In genomic region chr2:240799183-240799740, GRCh38 we compare ENCODE assay signal across 15 cellular contexts. TPM values are rescaled to one million over a fixed set of nuclear protein-coding genes. Genes with fewer than 3 reads are reported as not detected.
"Had no signal": no experiment of that assay in that cellular context is flagged by ENCODE, and none has a peak within 500 bp of the region (broad histone marks: within the 10 kb centered on the region; RNA-seq: fewer than 3 reads in every experiment).

No MANE protein-coding gene starts in this region.

- H3K4me3 ChIP-seq: hepatocyte, SK-N-MC, testis, uterus had no signal

- H3K9me3 Mint-ChIP-seq: activated naive CD8-positive, alpha-beta T cell treated with anti-CD3 and anti-CD28 coated beads, Interleukin-2, amount 50 U/mL, for 24 hours; stimulated activated naive CD8-positive, alpha-beta T cell treated with anti-CD3 and anti-CD28 coated beads, Interleukin-15, Interleukin-2, amounts not matched to agents 100 ng/mL and 50 ng/mL, for 24 hours had no signal

- H3K27ac Mint-ChIP-seq: activated B cell treated with CpG ODN at 0.5 μM for 24 hours; activated CD8-positive, alpha-beta memory T cell treated with anti-CD3 and anti-CD28 coated beads, Interleukin-2, amount 10 ng/mL, durations not matched to agents 7 days and 5 days; activated naive CD8-positive, alpha-beta T cell treated with anti-CD3 and anti-CD28 coated beads, Interleukin-2, amount 50 U/mL, for 24 hours; naive B cell; stimulated activated naive CD8-positive, alpha-beta T cell treated with anti-CD3 and anti-CD28 coated beads, Interleukin-15, Interleukin-2, amounts not matched to agents 100 ng/mL and 50 ng/mL, for 24 hours had no signal

- H2AFZ ChIP-seq: hepatocyte had no signal

- H3K79me2 ChIP-seq: hepatocyte had no signal

- H3K4me2 ChIP-seq: hepatocyte had no signal

- ATAC-seq: activated CD8-positive, alpha-beta memory T cell treated with anti-CD3 and anti-CD28 coated beads, Interleukin-2, amount 10 ng/mL, durations not matched to agents 7 days and 5 days; activated naive CD8-positive, alpha-beta T cell treated with anti-CD3 and anti-CD28 coated beads, Interleukin-2, amount 50 U/mL, for 24 hours had no signal

- H3K4me1 Mint-ChIP-seq: activated CD8-positive, alpha-beta memory T cell treated with anti-CD3 and anti-CD28 coated beads, Interleukin-2, amount 10 ng/mL, durations not matched to agents 7 days and 5 days; activated naive CD8-positive, alpha-beta T cell treated with anti-CD3 and anti-CD28 coated beads, Interleukin-2, amount 50 U/mL, for 24 hours; naive B cell had no signal

- H3K9me3 ChIP-seq: testis, uterus had no signal

- H3K4me3 Mint-ChIP-seq: activated B cell treated with CpG ODN at 0.5 μM for 24 hours; activated CD8-positive, alpha-beta memory T cell treated with anti-CD3 and anti-CD28 coated beads, Interleukin-2, amount 10 ng/mL, durations not matched to agents 7 days and 5 days; activated naive CD8-positive, alpha-beta T cell treated with anti-CD3 and anti-CD28 coated beads, Interleukin-2, amount 50 U/mL, for 24 hours; stimulated activated naive CD8-positive, alpha-beta T cell treated with anti-CD3 and anti-CD28 coated beads, Interleukin-15, Interleukin-2, amounts not matched to agents 100 ng/mL and 50 ng/mL, for 24 hours had no signal

- H3K27ac ChIP-seq: hepatocyte, SK-N-MC, testis, uterus had no signal

- H3K36me3 ChIP-seq: uterus had no signal

- H3K36me3 Mint-ChIP-seq: activated CD8-positive, alpha-beta memory T cell treated with anti-CD3 and anti-CD28 coated beads, Interleukin-2, amount 10 ng/mL, durations not matched to agents 7 days and 5 days; naive B cell had no signal

- DNase-seq: activated B cell treated with CpG ODN at 0.5 μM for 24 hours; activated CD4-positive, alpha-beta T cell treated with anti-CD3 and anti-CD28 coated beads, Interleukin-2, amount 50 U/mL, for 48 hours; activated CD8-positive, alpha-beta memory T cell treated with anti-CD3 and anti-CD28 coated beads, Interleukin-2, amount 10 ng/mL, durations not matched to agents 7 days and 5 days; activated naive CD4-positive, alpha-beta T cell; activated naive CD8-positive, alpha-beta T cell treated with anti-CD3 and anti-CD28 coated beads, Interleukin-2, amount 50 U/mL, for 24 hours; central memory CD4-positive, alpha-beta T cell; naive B cell; nucleus accumbens; stimulated activated CD4-positive, alpha-beta T cell treated with anti-CD3 and anti-CD28 coated beads, Interleukin-15, amount 100 ng/mL, for 24 hours; stimulated activated CD4-positive, alpha-beta T cell treated with anti-CD3 and anti-CD28 coated beads, Interleukin-4, amount 100 ng/mL, for 24 hours; testis; uterus had no signal

- H3K27me3 ChIP-seq: hepatocyte, testis, uterus had no signal

- H3K4me1 ChIP-seq: uterus had no signal

RNA-seq across cellular contexts. Expression of gene KIF1A, which starts 20.8 kb away (rescaled TPM):
- total RNA-seq: activated B cell treated with CpG ODN at 0.5 μM for 24 hours had no signal
